8 cellular contexts compared by ENCODE assay signal in genomic region chr15:31387483-31388118, GRCh38.
DNase-seq lines count a peak whose midpoint lies in the region; ATAC-seq, FAIRE-seq and TF ChIP-seq lines count a peak whose summit lies in the region.

No MANE protein-coding gene starts in this region.

- no peaks in the 10 kb centered on the region for H3K36me3 ChIP-seq in kidney (ENCODE audit: control insufficient read depth in 1 of 2, insufficient read depth in 2 of 2, low read length in 2 of 2)

- peak overlapping the region in 2 of 7 donors; percentile 18 to 69 for H3K27ac Mint-ChIP-seq in CD14-positive monocyte

- peaks cover 9 to 11% of the 10 kb centered on the region in 2 donors for H3K36me3 Mint-ChIP-seq in CD14-positive monocyte

- peaks cover 0 to 12% (median 6%) of the 10 kb centered on the region in 7 donors for H3K9me3 Mint-ChIP-seq in CD14-positive monocyte

- no peak for FAIRE-seq in kidney (lab: Jason Lieb, UNC)

- no peak overlapping the region for H3K4me3 Mint-ChIP-seq in CD14-positive monocyte

- H3K4me1 Mint-ChIP-seq in CD14-positive monocyte = peaks cover 12% of the 10 kb centered on the region

- no peak for ATAC-seq in HG03135 (IDR thresholded peaks at IDR 0.05; ENCODE audit: unreplicated experiment)
- no peak for ATAC-seq in GM18861 (IDR thresholded peaks at IDR 0.05; ENCODE audit: unreplicated experiment)

- H3K4me1 ChIP-seq in kidney (ENCODE audit: control insufficient read depth in 1 of 2, insufficient read depth in 1 of 2, low read depth in 1 of 2, low read length in 2 of 2) = peaks cover 8 to 11% of the 10 kb centered on the region in 2 donors

- no peak overlapping the region for H3K4me3 ChIP-seq in kidney (ENCODE audit: low read length in 2 of 2)

- no peak overlapping the region for H3K9ac ChIP-seq in kidney (ENCODE audit: low read length in 2 of 2)

- peaks cover 14 to 36% (median 33%) of the 10 kb centered on the region in 3 donors for H3K27me3 Mint-ChIP-seq in CD14-positive monocyte (ENCODE audit: low read depth in 3 of 3)

- TF ChIP-seq CTCF in kidney (IDR thresholded peaks at IDR 0.05; ENCODE audit: borderline replicate concordance, extremely low read depth, insufficient read depth) = no peak
- TF ChIP-seq CTCF in CD14-positive monocyte (IDR thresholded peaks at IDR 0.05) = no peak

- H3K9me3 ChIP-seq in kidney (ENCODE audit: control insufficient read depth in 1 of 2, low read length in 2 of 2) = no peaks in the 10 kb centered on the region

- peak overlapping the region in 1 of 2 donors; percentile 48 for H3K27ac ChIP-seq in kidney (ENCODE audit: low read depth in 2 of 2, low read length in 2 of 2)

- intact Hi-C loops in kidney (cut with DNase I) (no loop called here), CD14-positive monocyte (cut with micrococcal nuclease) (no loop called here)

- DNase-seq in Ammon's horn (ENCODE audit: low spot score) (peak; percentile 45), NCI-H1105 (lab: John Stamatoyannopoulos, UW) (peak; percentile 47), kidney (peak; percentile 63), putamen (ENCODE audit: low spot score) (no peak), CD14-positive monocyte (ENCODE audit: low spot score) (no peak)
- peak; percentile 32 for DNase-seq in activated gamma-delta T cell treated with anti-CD3 and anti-CD28 coated beads, Interleukin-2, amount 50 U/mL, for 16 hours (ENCODE audit: low read depth)

Comparison
In these comparisons a context has a peak if more than half of its experiments do, and no peak if none do; other contexts are left out.
1. DNase-seq: peak in Ammon's horn (single experiment), NCI-H1105 (single experiment), activated gamma-delta T cell treated with anti-CD3 and anti-CD28 coated beads, Interleukin-2, amount 50 U/mL, for 16 hours (single experiment) and kidney (single experiment); none in putamen (single experiment) and CD14-positive monocyte (single experiment).